Comparison of ENCODE assay signal across 8 cellular contexts in the genomic region with DNA sequence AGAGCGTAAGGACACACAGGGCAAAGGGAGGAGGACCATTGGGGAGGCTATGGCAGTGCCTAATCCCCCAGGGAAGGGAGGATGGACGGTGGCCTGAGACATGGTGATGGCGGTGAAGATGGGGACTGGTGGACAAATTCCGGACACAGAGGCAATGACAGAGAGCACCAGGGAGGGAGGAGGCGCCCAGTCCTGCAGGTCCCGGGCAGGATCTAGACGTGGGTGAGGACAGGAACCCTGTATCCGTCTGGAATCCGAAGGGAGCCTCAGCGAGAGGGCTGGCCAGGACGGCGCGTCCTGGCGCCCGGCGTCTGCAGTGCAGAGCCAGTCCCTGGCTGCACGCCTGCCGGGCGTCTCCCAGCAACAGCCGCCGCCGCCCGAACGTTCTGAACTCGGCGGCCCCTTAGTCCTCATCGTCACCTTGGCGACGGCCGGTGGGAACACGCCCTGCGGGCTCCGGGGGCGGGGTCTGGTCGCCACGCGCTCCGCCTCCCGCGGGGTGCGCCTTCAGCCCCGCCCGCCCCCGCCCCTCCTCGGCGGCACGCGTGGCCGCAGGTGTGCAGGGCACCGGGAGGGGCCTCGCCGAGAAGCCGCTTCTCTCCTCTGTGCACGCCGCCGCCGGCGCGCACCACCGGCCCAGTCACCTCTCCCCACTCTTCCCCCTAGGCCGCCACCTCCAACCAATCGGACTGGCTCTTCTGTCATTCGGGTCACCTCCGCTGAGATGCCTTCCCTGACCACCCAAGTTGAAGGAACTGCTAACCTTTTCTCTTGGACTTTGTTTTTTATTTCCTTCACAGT. TPM values are rescaled to one million over a fixed set of nuclear protein-coding genes. Genes with fewer than 3 reads are reported as not detected.
DNase-seq lines count a peak whose midpoint lies in the region; ATAC-seq and TF ChIP-seq lines count a peak whose summit lies in the region.

No MANE protein-coding gene starts in this region.

- peak; percentile 94 for ATAC-seq in GM21576 (IDR thresholded peaks at IDR 0.05; ENCODE audit: unreplicated experiment)
- ATAC-seq in Panc1, result peak; percentile 85
- ATAC-seq in naive thymus-derived CD4-positive, alpha-beta T cell, result peak; percentile 94
- ATAC-seq in stimulated activated effector memory CD8-positive, alpha-beta T cell treated with anti-CD3 and anti-CD28 coated beads, Interleukin-12 subunit alpha, Interleukin-12 subunit beta, amount 100 ng/mL, for 72 hours, result peak; percentile 87

- no peak overlapping the region for H3K27ac ChIP-seq in Panc1 (ENCODE audit: low read length)
- no peak overlapping the region for H3K27ac ChIP-seq in fibroblast of lung (ENCODE audit: insufficient read depth, low read length)
- H3K27ac ChIP-seq in naive thymus-derived CD4-positive, alpha-beta T cell (ENCODE audit: low read depth, low read length), result peak overlapping the region; percentile 68

- no peaks in the 10 kb centered on the region for H3K79me2 ChIP-seq in fibroblast of lung (ENCODE audit: control insufficient read depth, insufficient read depth, low read length)

- H3K4me1 Mint-ChIP-seq in IgD-negative memory B cell, result peaks cover 18 to 26% (median 24%) of the 10 kb centered on the region in 3 donors
- peaks cover 24 to 51% (median 38%) of the 10 kb centered on the region in 7 donors for H3K4me1 Mint-ChIP-seq in naive thymus-derived CD4-positive, alpha-beta T cell
- peaks cover 53% of the 10 kb centered on the region for H3K4me1 Mint-ChIP-seq in stimulated activated effector memory CD8-positive, alpha-beta T cell treated with anti-CD3 and anti-CD28 coated beads, Interleukin-12 subunit alpha, Interleukin-12 subunit beta, amount 100 ng/mL, for 72 hours

- H3K9ac ChIP-seq in fibroblast of lung (ENCODE audit: insufficient read depth, low read length), result peak overlapping the region; percentile 36

- H3K9me3 Mint-ChIP-seq in IgD-negative memory B cell, result no peaks in the 10 kb centered on the region
- H3K9me3 Mint-ChIP-seq in naive thymus-derived CD4-positive, alpha-beta T cell, result peaks cover 0 to 3% (median 0%) of the 10 kb centered on the region in 11 donors
- H3K9me3 Mint-ChIP-seq in stimulated activated effector memory CD8-positive, alpha-beta T cell treated with anti-CD3 and anti-CD28 coated beads, Interleukin-12 subunit alpha, Interleukin-12 subunit beta, amount 100 ng/mL, for 72 hours, result no peaks in the 10 kb centered on the region

- TF ChIP-seq CTCF in Panc1 (IDR thresholded peaks at IDR 0.05), result no peak
- TF ChIP-seq CTCF in fibroblast of lung (conservative IDR thresholded peaks at IDR 0.05 in 1 of 2, IDR thresholded peaks at IDR 0.05 in 1 of 2; ENCODE audit: low read depth in 1 of 2, low read length in 2 of 2), result peak in 1 of 2 donors; percentile 21

- no peaks in the 10 kb centered on the region for H3K36me3 Mint-ChIP-seq in IgD-negative memory B cell
- H3K36me3 Mint-ChIP-seq in naive thymus-derived CD4-positive, alpha-beta T cell, result peaks cover 0 to 4% (median 0%) of the 10 kb centered on the region in 5 donors
- peaks cover 20% of the 10 kb centered on the region for H3K36me3 Mint-ChIP-seq in stimulated activated effector memory CD8-positive, alpha-beta T cell treated with anti-CD3 and anti-CD28 coated beads, Interleukin-12 subunit alpha, Interleukin-12 subunit beta, amount 100 ng/mL, for 72 hours

- BruUV-seq in Panc1 (replicated peaks; lab: Mats Ljungman, UMichigan), result no TSS peak

- H3K9me3 ChIP-seq in Panc1 (ENCODE audit: control insufficient read depth, insufficient read depth, low read depth, low read length) (no peaks in the 10 kb centered on the region), fibroblast of lung (ENCODE audit: control insufficient read depth, insufficient read depth, low read depth, low read length) (no peaks in the 10 kb centered on the region)
- H3K9me3 ChIP-seq in naive thymus-derived CD4-positive, alpha-beta T cell (ENCODE audit: control insufficient read depth in 2 of 3, low read length in 3 of 3), result no peaks in the 10 kb centered on the region

- H3K4me3 ChIP-seq in Panc1 (ENCODE audit: low read depth in 2 of 2, low read length in 2 of 2), result peak overlapping the region; percentile 41 to 53
- H3K4me3 ChIP-seq in fibroblast of lung (replicated peaks in 1 of 4; ENCODE audit: control extremely low read depth in 1 of 4, insufficient read depth in 1 of 4, low read depth in 3 of 4, low read length in 4 of 4), result peak overlapping the region; percentile 33 to 47 (median 38)
- peak overlapping the region; percentile 74 for H3K4me3 ChIP-seq in naive thymus-derived CD4-positive, alpha-beta T cell (ENCODE audit: low read length)

- in situ Hi-C loops in Panc1 (cut with HindIII; ENCODE audit: low pct_unique_long_range_greater_than_20kb, low sequenced_read_pairs), result no loop called here

- peak overlapping the region; percentile 87 to 91 (median 89) for H3K27ac Mint-ChIP-seq in IgD-negative memory B cell
- H3K27ac Mint-ChIP-seq in naive thymus-derived CD4-positive, alpha-beta T cell, result peak overlapping the region; percentile 71 to 94 (median 88)
- H3K27ac Mint-ChIP-seq in stimulated activated effector memory CD8-positive, alpha-beta T cell treated with anti-CD3 and anti-CD28 coated beads, Interleukin-12 subunit alpha, Interleukin-12 subunit beta, amount 100 ng/mL, for 72 hours, result peak overlapping the region; percentile 54

- H3K4me2 ChIP-seq in fibroblast of lung (ENCODE audit: extremely low read depth, insufficient read depth, low read length), result peak overlapping the region; percentile 79

- POLR2A ChIA-PET in Panc1 (lab: Charles Lee), result no interaction called here
- POLR2A ChIA-PET in naive thymus-derived CD4-positive, alpha-beta T cell (lab: Charles Lee), result no interaction called here

- peak overlapping the region; percentile 95 for H2AFZ ChIP-seq in fibroblast of lung (ENCODE audit: low read length)

- intact Hi-C loops in Panc1 (cut with micrococcal nuclease; ENCODE audit: unreplicated experiment), result no loop called here
- intact Hi-C loops in naive thymus-derived CD4-positive, alpha-beta T cell (cut with micrococcal nuclease), result loop anchor here (1.0 to 10.0 kb wide), 8 partner anchors 54 to 686 kb away; a partner anchor contains a TSS

- H3K4me3 Mint-ChIP-seq in IgD-negative memory B cell, result peak overlapping the region; percentile 64 to 93 (median 86)
- H3K4me3 Mint-ChIP-seq in naive thymus-derived CD4-positive, alpha-beta T cell, result peak overlapping the region; percentile 79 to 94 (median 87)
- peak overlapping the region; percentile 78 for H3K4me3 Mint-ChIP-seq in stimulated activated effector memory CD8-positive, alpha-beta T cell treated with anti-CD3 and anti-CD28 coated beads, Interleukin-12 subunit alpha, Interleukin-12 subunit beta, amount 100 ng/mL, for 72 hours

- DNase-seq in D341Med (ENCODE audit: low spot score) (peak; percentile 93), Panc1 (ENCODE audit: low read depth, low spot score) (no peak), activated T-helper 1 cell treated with Interleukin-2 at 50 U/mL for 16 hours (ENCODE audit: low read depth) (peak; percentile 90), fibroblast of lung (ENCODE audit: low read depth in 2 of 2) (peak; percentile 77 to 80)
- peak; percentile 80 to 86 (median 83) for DNase-seq in naive thymus-derived CD4-positive, alpha-beta T cell
- peak; percentile 83 to 90 for DNase-seq in stimulated activated effector memory CD8-positive, alpha-beta T cell treated with anti-CD3 and anti-CD28 coated beads, Interleukin-12 subunit alpha, Interleukin-12 subunit beta, amount 100 ng/mL, for 72 hours (ENCODE audit: low spot score in 2 of 2)

- H3K36me3 ChIP-seq in Panc1 (ENCODE audit: control insufficient read depth, insufficient read depth, low read length), result no peaks in the 10 kb centered on the region
- H3K36me3 ChIP-seq in fibroblast of lung (ENCODE audit: control insufficient read depth, insufficient read depth, low read length), result no peaks in the 10 kb centered on the region
- H3K36me3 ChIP-seq in naive thymus-derived CD4-positive, alpha-beta T cell (ENCODE audit: control insufficient read depth in 2 of 3, insufficient read depth in 3 of 3, low read length in 3 of 3), result no peaks in the 10 kb centered on the region

- CTCF ChIA-PET in Panc1 (lab: Charles Lee), result no interaction called here
- CTCF ChIA-PET in naive thymus-derived CD4-positive, alpha-beta T cell (lab: Charles Lee), result no interaction called here

- no peaks in the 10 kb centered on the region for H3K27me3 ChIP-seq in Panc1 (ENCODE audit: control insufficient read depth, insufficient read depth, low read length)
- no peaks in the 10 kb centered on the region for H3K27me3 ChIP-seq in fibroblast of lung (ENCODE audit: control insufficient read depth, insufficient read depth, low read length)
- H3K27me3 ChIP-seq in naive thymus-derived CD4-positive, alpha-beta T cell (ENCODE audit: control insufficient read depth in 2 of 2, insufficient read depth in 2 of 2, low read length in 2 of 2), result no peaks in the 10 kb centered on the region

- H4K20me1 ChIP-seq in fibroblast of lung (ENCODE audit: control insufficient read depth, extremely low read depth, insufficient read depth, low read length), result no peaks in the 10 kb centered on the region

- no peaks in the 10 kb centered on the region for H3K27me3 Mint-ChIP-seq in IgD-negative memory B cell
- H3K27me3 Mint-ChIP-seq in naive thymus-derived CD4-positive, alpha-beta T cell, result no peaks in the 10 kb centered on the region

- H3K4me1 ChIP-seq in Panc1 (ENCODE audit: control insufficient read depth, insufficient read depth, low read length) (peaks cover 11% of the 10 kb centered on the region), fibroblast of lung (ENCODE audit: control insufficient read depth, extremely low read depth, insufficient read depth, low read length) (peaks cover 20% of the 10 kb centered on the region)
- peaks cover 23 to 33% of the 10 kb centered on the region in 2 donors for H3K4me1 ChIP-seq in naive thymus-derived CD4-positive, alpha-beta T cell (ENCODE audit: control insufficient read depth in 2 of 2, insufficient read depth in 2 of 2, low read length in 2 of 2)

RNA-seq across cellular contexts. Expression of a gene that starts 11.6 kb away (rescaled TPM):
- polyA plus RNA-seq in IgD-negative memory B cell (not detected), fibroblast of lung (0.03 and 0.05 TPM in 2 replicates)
- total RNA-seq in Panc1 (2021; ENCODE audit: unreplicated experiment) (not detected), fibroblast of lung (not detected in 2 replicates)
- polyA plus RNA-seq in Panc1 (2012; ENCODE audit: insufficient read length), result not detected
- 0.07 TPM in 1 of 2 replicates, not detected in the other for polyA plus RNA-seq in fibroblast of lung (2012)
- polyA minus RNA-seq in fibroblast of lung (ENCODE audit: low replicate concordance), result not detected in 2 replicates
- total RNA-seq in naive thymus-derived CD4-positive, alpha-beta T cell, result under 1 TPM in 1 of 5 experiments, not detected in 4; 0.07 TPM
- not detected for polyA plus RNA-seq in naive thymus-derived CD4-positive, alpha-beta T cell

RNA-seq across cellular contexts. Expression of a gene that starts 27.4 kb away (rescaled TPM):
- polyA plus RNA-seq in IgD-negative memory B cell (79.9 TPM), fibroblast of lung (4.0 and 6.3 TPM in 2 replicates)
- total RNA-seq in Panc1 (2021; ENCODE audit: unreplicated experiment) (4.5 TPM), fibroblast of lung (6.3 and 6.7 TPM in 2 replicates)
- 2.8 TPM for polyA plus RNA-seq in Panc1 (2012; ENCODE audit: insufficient read length)
- 4.5 and 7.0 TPM in 2 replicates for polyA plus RNA-seq in fibroblast of lung (2012)
- polyA minus RNA-seq in fibroblast of lung (ENCODE audit: low replicate concordance), result 8.1 and 20.8 TPM in 2 replicates
- total RNA-seq in naive thymus-derived CD4-positive, alpha-beta T cell, result 100 to 1,000 TPM in 2 of 5 experiments, 10 to 100 TPM in 3; 13.7 to 319 (median 22.9) TPM
- 10 to 100 TPM in 1 of 2 donors, 1 to 10 TPM in 1; 9.8 to 12.1 TPM for polyA plus RNA-seq in naive thymus-derived CD4-positive, alpha-beta T cell
